In the genomic region with DNA sequence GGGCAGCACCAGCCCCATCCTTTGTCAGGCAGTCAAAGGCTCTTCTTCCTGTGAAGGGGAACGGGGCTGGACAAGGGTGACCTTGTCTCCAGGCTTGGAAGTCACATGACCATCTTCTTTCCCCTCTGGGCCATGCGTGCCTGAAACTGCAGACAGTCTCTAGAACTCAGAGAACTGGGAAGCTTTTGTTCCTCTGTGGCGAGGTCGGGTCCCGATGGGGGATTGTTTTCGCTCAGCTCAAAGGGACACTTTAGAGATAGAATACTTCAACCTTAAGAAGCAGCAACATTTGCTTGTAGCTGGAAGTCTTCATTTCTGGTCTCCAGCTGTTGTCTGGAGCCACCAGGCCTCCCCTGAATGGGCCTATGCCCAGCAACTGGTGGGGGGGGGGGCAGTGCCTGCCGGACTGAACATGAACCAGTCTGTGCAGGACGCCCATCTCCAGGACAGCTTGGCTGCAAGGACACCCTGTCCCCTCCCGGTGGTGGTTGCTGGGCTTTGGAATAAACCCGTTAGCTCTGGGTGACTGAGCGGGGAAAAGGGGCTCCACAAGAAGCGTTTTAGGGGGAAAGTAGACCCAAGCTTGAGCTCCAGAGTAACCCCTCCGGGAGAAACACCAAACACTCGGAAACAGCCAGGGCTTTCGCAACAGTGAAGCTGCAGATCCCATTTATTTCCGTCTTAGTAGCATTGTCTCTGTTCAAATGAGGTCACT, we compare ENCODE assay signal across 1 cellular context.
TF ChIP-seq lines count a peak whose summit lies in the region.

No MANE protein-coding gene starts in this region.

TF ChIP-seq in K562, 482 proteins besides CTCF, POLR2A, EP300 and RAD21 (continued from another document):
- TF ChIP-seq, protein P1, sequence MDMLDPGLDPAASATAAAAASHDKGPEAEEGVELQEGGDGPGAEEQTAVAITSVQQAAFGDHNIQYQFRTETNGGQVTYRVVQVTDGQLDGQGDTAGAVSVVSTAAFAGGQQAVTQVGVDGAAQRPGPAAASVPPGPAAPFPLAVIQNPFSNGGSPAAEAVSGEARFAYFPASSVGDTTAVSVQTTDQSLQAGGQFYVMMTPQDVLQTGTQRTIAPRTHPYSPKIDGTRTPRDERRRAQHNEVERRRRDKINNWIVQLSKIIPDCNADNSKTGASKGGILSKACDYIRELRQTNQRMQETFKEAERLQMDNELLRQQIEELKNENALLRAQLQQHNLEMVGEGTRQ (CRISPR knock-in tag; IDR thresholded peaks at IDR 0.05): peak; percentile 26; the same call in 1 of the 2 replicates
- no peak for TF ChIP-seq SMAD1 (IDR thresholded peaks at IDR 0.05; ENCODE audit: low read depth, low read length, partially characterized antibody)
- no peak for TF ChIP-seq SP1 (CRISPR knock-in tag; IDR thresholded peaks at IDR 0.05)
- 0 out of 2 replicates have a peak, but pooled peaks have one; percentile 23 for TF ChIP-seq ESRRA (IDR thresholded peaks at IDR 0.05; ENCODE audit: borderline replicate concordance, low read depth)
- TF ChIP-seq, protein P2, sequence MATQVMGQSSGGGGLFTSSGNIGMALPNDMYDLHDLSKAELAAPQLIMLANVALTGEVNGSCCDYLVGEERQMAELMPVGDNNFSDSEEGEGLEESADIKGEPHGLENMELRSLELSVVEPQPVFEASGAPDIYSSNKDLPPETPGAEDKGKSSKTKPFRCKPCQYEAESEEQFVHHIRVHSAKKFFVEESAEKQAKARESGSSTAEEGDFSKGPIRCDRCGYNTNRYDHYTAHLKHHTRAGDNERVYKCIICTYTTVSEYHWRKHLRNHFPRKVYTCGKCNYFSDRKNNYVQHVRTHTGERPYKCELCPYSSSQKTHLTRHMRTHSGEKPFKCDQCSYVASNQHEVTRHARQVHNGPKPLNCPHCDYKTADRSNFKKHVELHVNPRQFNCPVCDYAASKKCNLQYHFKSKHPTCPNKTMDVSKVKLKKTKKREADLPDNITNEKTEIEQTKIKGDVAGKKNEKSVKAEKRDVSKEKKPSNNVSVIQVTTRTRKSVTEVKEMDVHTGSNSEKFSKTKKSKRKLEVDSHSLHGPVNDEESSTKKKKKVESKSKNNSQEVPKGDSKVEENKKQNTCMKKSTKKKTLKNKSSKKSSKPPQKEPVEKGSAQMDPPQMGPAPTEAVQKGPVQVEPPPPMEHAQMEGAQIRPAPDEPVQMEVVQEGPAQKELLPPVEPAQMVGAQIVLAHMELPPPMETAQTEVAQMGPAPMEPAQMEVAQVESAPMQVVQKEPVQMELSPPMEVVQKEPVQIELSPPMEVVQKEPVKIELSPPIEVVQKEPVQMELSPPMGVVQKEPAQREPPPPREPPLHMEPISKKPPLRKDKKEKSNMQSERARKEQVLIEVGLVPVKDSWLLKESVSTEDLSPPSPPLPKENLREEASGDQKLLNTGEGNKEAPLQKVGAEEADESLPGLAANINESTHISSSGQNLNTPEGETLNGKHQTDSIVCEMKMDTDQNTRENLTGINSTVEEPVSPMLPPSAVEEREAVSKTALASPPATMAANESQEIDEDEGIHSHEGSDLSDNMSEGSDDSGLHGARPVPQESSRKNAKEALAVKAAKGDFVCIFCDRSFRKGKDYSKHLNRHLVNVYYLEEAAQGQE (CRISPR knock-in tag; IDR thresholded peaks at IDR 0.05; ENCODE audit: low read depth): no peak
- TF ChIP-seq, protein P3, sequence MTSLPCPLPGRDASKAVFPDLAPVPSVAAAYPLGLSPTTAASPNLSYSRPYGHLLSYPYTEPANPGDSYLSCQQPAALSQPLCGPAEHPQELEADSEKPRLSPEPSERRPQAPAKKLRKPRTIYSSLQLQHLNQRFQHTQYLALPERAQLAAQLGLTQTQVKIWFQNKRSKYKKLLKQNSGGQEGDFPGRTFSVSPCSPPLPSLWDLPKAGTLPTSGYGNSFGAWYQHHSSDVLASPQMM (CRISPR knock-in tag; IDR thresholded peaks at IDR 0.05): no peak
- TF ChIP-seq, protein P4, sequence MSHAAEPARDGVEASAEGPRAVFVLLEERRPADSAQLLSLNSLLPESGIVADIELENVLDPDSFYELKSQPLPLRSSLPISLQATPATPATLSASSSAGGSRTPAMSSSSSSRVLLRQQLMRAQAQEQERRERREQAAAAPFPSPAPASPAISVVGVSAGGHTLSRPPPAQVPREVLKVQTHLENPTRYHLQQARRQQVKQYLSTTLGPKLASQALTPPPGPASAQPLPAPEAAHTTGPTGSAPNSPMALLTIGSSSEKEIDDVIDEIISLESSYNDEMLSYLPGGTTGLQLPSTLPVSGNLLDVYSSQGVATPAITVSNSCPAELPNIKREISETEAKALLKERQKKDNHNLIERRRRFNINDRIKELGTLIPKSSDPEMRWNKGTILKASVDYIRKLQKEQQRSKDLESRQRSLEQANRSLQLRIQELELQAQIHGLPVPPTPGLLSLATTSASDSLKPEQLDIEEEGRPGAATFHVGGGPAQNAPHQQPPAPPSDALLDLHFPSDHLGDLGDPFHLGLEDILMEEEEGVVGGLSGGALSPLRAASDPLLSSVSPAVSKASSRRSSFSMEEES (CRISPR knock-in tag; IDR thresholded peaks at IDR 0.05): peak; percentile 74
- TF ChIP-seq ILF3 (IDR thresholded peaks at IDR 0.05; ENCODE audit: borderline replicate concordance): no peak
